11 cellular contexts compared by ENCODE assay signal in the genomic region with DNA sequence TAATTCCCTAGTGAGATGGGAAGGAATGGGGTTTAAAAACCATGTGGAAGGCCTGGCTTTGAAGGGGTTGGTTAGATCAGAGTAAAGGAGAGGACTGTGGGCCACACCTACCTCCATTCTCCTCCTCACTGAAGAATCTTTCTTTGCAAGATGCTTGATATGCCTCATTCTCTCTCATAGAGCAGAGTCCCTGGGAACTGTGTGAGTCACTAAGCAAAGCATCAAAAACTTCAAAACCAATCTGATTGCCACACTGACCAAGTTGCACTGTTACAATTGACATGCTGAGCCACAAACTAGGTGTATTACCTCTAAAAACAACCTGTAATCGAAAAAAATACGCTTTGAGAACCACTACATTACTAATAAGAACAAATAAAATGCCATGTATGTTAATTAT. TPM values are rescaled to one million over a fixed set of nuclear protein-coding genes. Genes with fewer than 3 reads are reported as not detected.
DNase-seq lines count a peak whose midpoint lies in the region; ATAC-seq and TF ChIP-seq lines count a peak whose summit lies in the region.
"Had no signal": no experiment of that assay in that cellular context is flagged by ENCODE, and none has a peak within 500 bp of the region (broad histone marks: within the 10 kb centered on the region; RNA-seq: fewer than 3 reads in every experiment).

No MANE protein-coding gene starts in this region.

- H3K9me3 Mint-ChIP-seq in activated CD4-positive, alpha-beta memory T cell treated with anti-CD3 and anti-CD28 coated beads, Interleukin-2, amount 10 ng/mL, durations not matched to agents 7 days and 5 days = no peaks in the 10 kb centered on the region

- H3K4me1 ChIP-seq in foreskin keratinocyte (peaks cover 6% of the 10 kb centered on the region), mucosa of descending colon (ENCODE audit: low read depth) (peaks cover 20% of the 10 kb centered on the region)

- peaks cover 32% of the 10 kb centered on the region for H3K36me3 Mint-ChIP-seq in activated CD4-positive, alpha-beta memory T cell treated with anti-CD3 and anti-CD28 coated beads, Interleukin-2, amount 10 ng/mL, durations not matched to agents 7 days and 5 days (ENCODE audit: low read depth)

- H3K36me3 ChIP-seq in mucosa of descending colon (ENCODE audit: low read depth) = no peaks in the 10 kb centered on the region

- H3K27ac Mint-ChIP-seq in activated CD4-positive, alpha-beta memory T cell treated with anti-CD3 and anti-CD28 coated beads, Interleukin-2, amount 10 ng/mL, durations not matched to agents 7 days and 5 days = peak overlapping the region; percentile 12

- H3K4me3 ChIP-seq in mucosa of descending colon = no peak overlapping the region

- TF ChIP-seq CTCF in foreskin keratinocyte (conservative IDR thresholded peaks at IDR 0.05) = no peak
- no peak for TF ChIP-seq CTCF in mucosa of descending colon (IDR thresholded peaks at IDR 0.05)
- TF ChIP-seq CTCF in omental fat pad (IDR thresholded peaks at IDR 0.05) = no peak

- H3K9me3 ChIP-seq in mucosa of descending colon = no peaks in the 10 kb centered on the region

- no peaks in the 10 kb centered on the region for H3K27me3 Mint-ChIP-seq in activated CD4-positive, alpha-beta memory T cell treated with anti-CD3 and anti-CD28 coated beads, Interleukin-2, amount 10 ng/mL, durations not matched to agents 7 days and 5 days

- H3K27me3 ChIP-seq in foreskin keratinocyte = no peaks in the 10 kb centered on the region

- H3K27ac ChIP-seq in foreskin keratinocyte = no peak overlapping the region

- DNase-seq in stimulated activated CD4-positive, alpha-beta T cell treated with anti-CD3 and anti-CD28 coated beads, Interleukin-1b, Interleukin-23, amount 100 ng/mL, for 48 hours = peak; percentile 12
- no peak for DNase-seq in stimulated activated CD4-positive, alpha-beta T cell treated with anti-CD3 and anti-CD28 coated beads, Interleukin-4, amount 100 ng/mL, for 24 hours
- DNase-seq in activated CD4-positive, alpha-beta memory T cell treated with anti-CD3 and anti-CD28 coated beads, Interleukin-2, amount 10 ng/mL, durations not matched to agents 7 days and 5 days = no peak
- peak in 1 of 2 donors; percentile 31 for DNase-seq in foreskin keratinocyte
- DNase-seq in mucosa of descending colon = no peak
- DNase-seq in occipital lobe (lab: John Stamatoyannopoulos, UW) = no peak
- no peak for DNase-seq in omental fat pad (ENCODE audit: low spot score)
- DNase-seq: activated gamma-delta T cell treated with Interleukin-2 at 50 U/mL for 16 hours, COR-L47, NCI-H526 had no signal

- CTCF ChIA-PET in activated CD4-positive, alpha-beta memory T cell treated with anti-CD3 and anti-CD28 coated beads, Interleukin-2, amount 10 ng/mL, durations not matched to agents 7 days and 5 days (lab: Charles Lee) = interaction anchor here (1.7 kb wide), 1 partner anchor 137 kb away, joined by 9 read pairs; no protein-coding TSS in a partner anchor

- peak overlapping the region; percentile 28 for H3K4me3 Mint-ChIP-seq in activated CD4-positive, alpha-beta memory T cell treated with anti-CD3 and anti-CD28 coated beads, Interleukin-2, amount 10 ng/mL, durations not matched to agents 7 days and 5 days

- POLR2A ChIA-PET in activated CD4-positive, alpha-beta memory T cell treated with anti-CD3 and anti-CD28 coated beads, Interleukin-2, amount 10 ng/mL, durations not matched to agents 7 days and 5 days (lab: Charles Lee) = interaction anchor here (3.5 to 4.4 kb wide), 3 partner anchors 20 to 137 kb away, joined by 13 to 29 read pairs (median 19); no protein-coding TSS in a partner anchor

- H3K4me1 Mint-ChIP-seq in activated CD4-positive, alpha-beta memory T cell treated with anti-CD3 and anti-CD28 coated beads, Interleukin-2, amount 10 ng/mL, durations not matched to agents 7 days and 5 days = peaks cover 40% of the 10 kb centered on the region

- intact Hi-C loops in mucosa of descending colon (cut with DNase I, micrococcal nuclease) = no loop called here

- ATAC-seq in foreskin keratinocyte = peak; percentile 15
- ATAC-seq in mucosa of descending colon = no peak
- ATAC-seq in GM21717 (IDR thresholded peaks at IDR 0.05; ENCODE audit: unreplicated experiment) = no peak
- ATAC-seq in omental fat pad (ENCODE audit: low FRiP score) = no peak

RNA-seq across cellular contexts. Expression of a gene that starts 2.0 kb away (rescaled TPM):
- 10 to 100 TPM; 11.4 to 11.7 TPM for total RNA-seq in activated CD4-positive, alpha-beta memory T cell treated with anti-CD3 and anti-CD28 coated beads, Interleukin-2, amount 10 ng/mL, durations not matched to agents 7 days and 5 days
- total RNA-seq in foreskin keratinocyte (4.5 and 6.3 TPM in 2 replicates), mucosa of descending colon (10 to 100 TPM in 1 of 3 donors, 1 to 10 TPM in 2; 6.1 to 11.4 (median 6.2) TPM), occipital lobe (9.8 TPM), omental fat pad (10 to 100 TPM in 1 of 4 donors, 1 to 10 TPM in 3; 5.3 to 14.5 (median 7.2) TPM)
- polyA plus RNA-seq in foreskin keratinocyte = 2.9 and 4.0 TPM in 2 replicates

RNA-seq across cellular contexts. Expression of a gene that starts 2.2 kb away (rescaled TPM):
- total RNA-seq in activated CD4-positive, alpha-beta memory T cell treated with anti-CD3 and anti-CD28 coated beads, Interleukin-2, amount 10 ng/mL, durations not matched to agents 7 days and 5 days = 10 to 100 TPM; 44.3 to 50.1 TPM
- total RNA-seq in foreskin keratinocyte = 18.0 and 20.1 TPM in 2 replicates
- 8.7 and 10.4 TPM in 2 replicates for polyA plus RNA-seq in foreskin keratinocyte
- 10 to 100 TPM; 27.9 to 41.7 (median 30.6) TPM for total RNA-seq in mucosa of descending colon
- 50.1 TPM for total RNA-seq in occipital lobe
- 10 to 100 TPM; 30.6 to 56.3 (median 35.4) TPM for total RNA-seq in omental fat pad
